In genomic region chr4:141229408-141230101, GRCh38 we compare ENCODE assay signal across 12 cellular contexts. TPM values are rescaled to one million over a fixed set of nuclear protein-coding genes. Genes with fewer than 3 reads are reported as not detected.
DNase-seq lines count a peak whose midpoint lies in the region; ATAC-seq and TF ChIP-seq lines count a peak whose summit lies in the region.
"Had no signal": no experiment of that assay in that cellular context is flagged by ENCODE, and none has a peak within 500 bp of the region (broad histone marks: within the 10 kb centered on the region; RNA-seq: fewer than 3 reads in every experiment).

No MANE protein-coding gene starts in this region.

- H3K27ac ChIP-seq in right atrium auricular region = no peak overlapping the region
- H3K27ac ChIP-seq: SK-N-MC, suprapubic skin had no signal

- peaks cover 0 to under 1% of the 10 kb centered on the region in 2 donors for H3K4me1 ChIP-seq in right atrium auricular region
- H3K4me1 ChIP-seq: suprapubic skin had no signal

- H3K27me3 ChIP-seq in right atrium auricular region = no peaks in the 10 kb centered on the region
- H3K27me3 ChIP-seq: suprapubic skin had no signal

- TF ChIP-seq CTCF in right atrium auricular region (IDR thresholded peaks at IDR 0.05) = no peak

- no peak overlapping the region for H3K4me3 ChIP-seq in right atrium auricular region
- H3K4me3 ChIP-seq: SK-N-MC, suprapubic skin had no signal

- ATAC-seq in Right ventricle myocardium superior (ENCODE audit: poor library complexity) = peak; percentile 43
- peak; percentile 71 for ATAC-seq in HG02623 (IDR thresholded peaks at IDR 0.05; ENCODE audit: unreplicated experiment)
- peak; percentile 56 for ATAC-seq in HG03457 (IDR thresholded peaks at IDR 0.05; ENCODE audit: unreplicated experiment)

- intact Hi-C loops in Right ventricle myocardium superior (cut with DNase I) = no loop called here

- no peak for DNase-seq in Right ventricle myocardium superior
- no peak for DNase-seq in right atrium auricular region (ENCODE audit: low spot score)
- no peak for DNase-seq in hippocampal formation (lab: John Stamatoyannopoulos, UW)
- no peak for DNase-seq in OCI-M1 (lab: John Stamatoyannopoulos, UW)
- DNase-seq in H4 (ENCODE audit: low spot score) = no peak
- no peak for DNase-seq in NCI-H2029 treated with DMSO at 0.1 percent for 48 hours (lab: John Stamatoyannopoulos, UW)
- DNase-seq: activated CD4-positive, CD25-positive, alpha-beta regulatory T cell treated with anti-CD3 and anti-CD28 coated beads, Interleukin-2, amount 50 U/mL, for 72 hours; NCI-H774 had no signal

- H3K36me3 ChIP-seq in right atrium auricular region = peaks cover 86% of the 10 kb centered on the region

- no peaks in the 10 kb centered on the region for H3K9me3 ChIP-seq in right atrium auricular region
- H3K9me3 ChIP-seq: suprapubic skin had no signal

RNA-seq across cellular contexts. Expression of gene ZNF330, which starts 8.9 kb away (rescaled TPM):
- 147 TPM for total RNA-seq in Right ventricle myocardium superior
- 10 to 100 TPM; 40.7 to 58.0 TPM for total RNA-seq in right atrium auricular region
- total RNA-seq in H4 (2014; rRNA removed; shearing (Covaris generic)) = 26.2 and 40.5 TPM in 2 replicates
